16 cellular contexts compared by ENCODE assay signal in genomic region chr13:33183431-33184130, GRCh38.
DNase-seq lines count a peak whose midpoint lies in the region; ATAC-seq and TF ChIP-seq lines count a peak whose summit lies in the region.
"Had no signal": no experiment of that assay in that cellular context is flagged by ENCODE, and none has a peak within 500 bp of the region (broad histone marks: within the 10 kb centered on the region; RNA-seq: fewer than 3 reads in every experiment).

No MANE protein-coding gene starts in this region.

- peak overlapping the region; percentile 25 for H3K4me2 ChIP-seq in osteoblast (ENCODE audit: insufficient read depth, low read length)

- H2AFZ ChIP-seq in osteoblast (ENCODE audit: low read length) = no peak overlapping the region

- in situ Hi-C loops in GM13977 (cut with MboI; ENCODE audit: low pct_unique_long_range_greater_than_20kb, low sequenced_read_pairs, unreplicated experiment) = no loop called here

- DNase-seq in AG10803 (ENCODE audit: low read depth) = peak; percentile 81
- no peak for DNase-seq in dorsolateral prefrontal cortex
- peak; percentile 53 for DNase-seq in osteoblast (ENCODE audit: insufficient read length, low spot score, missing footprints)
- DNase-seq in GM13977 (ENCODE audit: low spot score) = no peak
- DNase-seq: activated gamma-delta T cell treated with Interleukin-2 at 50 U/mL for 16 hours, mammary epithelial cell, NCI-H1417, NCI-H510A treated with DMSO at 0.1 percent for 48 hours, ovary, Peyer's patch, upper lobe of right lung had no signal

- ATAC-seq in HG03442 (IDR thresholded peaks at IDR 0.05; ENCODE audit: unreplicated experiment) = peak; percentile 4
- ATAC-seq in GM19351 (IDR thresholded peaks at IDR 0.05; ENCODE audit: unreplicated experiment) = no peak
- no peak for ATAC-seq in HG03457 (IDR thresholded peaks at IDR 0.05; ENCODE audit: unreplicated experiment)
- ATAC-seq in HG03139 (IDR thresholded peaks at IDR 0.05; ENCODE audit: unreplicated experiment) = no peak
- ATAC-seq: upper lobe of right lung had no signal

- H3K9me3 ChIP-seq in osteoblast (ENCODE audit: low read depth, low read length) = no peaks in the 10 kb centered on the region
- H3K9me3 ChIP-seq: ovary, Peyer's patch, upper lobe of right lung had no signal

- H3K27me3 ChIP-seq in dorsolateral prefrontal cortex (no peaks in the 10 kb centered on the region), osteoblast (ENCODE audit: insufficient read depth, low read length) (no peaks in the 10 kb centered on the region)
- H3K27me3 ChIP-seq: cardiac muscle cell, ovary, Peyer's patch, upper lobe of right lung had no signal

- H4K20me1 ChIP-seq in osteoblast (ENCODE audit: insufficient read depth, low read length) = no peaks in the 10 kb centered on the region

- H3K27ac ChIP-seq in dorsolateral prefrontal cortex (peak overlapping the region in 48 of 59 donors; percentile 4 to 78 (median 44)), osteoblast (ENCODE audit: low read depth, low read length) (peak overlapping the region; percentile 100)
- H3K27ac ChIP-seq: cardiac muscle cell, ovary, upper lobe of right lung had no signal

- TF ChIP-seq CTCF in AG10803 (conservative IDR thresholded peaks at IDR 0.05; ENCODE audit: low read length) = no peak
- no peak for TF ChIP-seq CTCF in dorsolateral prefrontal cortex (IDR thresholded peaks at IDR 0.05 in 54 of 56, conservative IDR thresholded peaks at IDR 0.05 in 2 of 56; ENCODE audit: low read depth in 1 of 56, partially characterized antibody in 56 of 56)
- TF ChIP-seq CTCF in osteoblast (IDR thresholded peaks at IDR 0.05; ENCODE audit: extremely low read depth, low read depth, low read length) = no peak
- no peak for TF ChIP-seq CTCF in GM13977 (IDR thresholded peaks at IDR 0.05; ENCODE audit: extremely low read depth, insufficient read depth, missing control alignments)

- H3K4me3 ChIP-seq in AG10803 (ENCODE audit: low read length) = no peak overlapping the region
- no peak overlapping the region for H3K4me3 ChIP-seq in dorsolateral prefrontal cortex
- H3K4me3 ChIP-seq in osteoblast (ENCODE audit: insufficient read depth, low read length) = no peak overlapping the region
- H3K4me3 ChIP-seq: cardiac muscle cell, ovary, Peyer's patch, upper lobe of right lung had no signal

- peaks cover 79% of the 10 kb centered on the region for H3K79me2 ChIP-seq in osteoblast (ENCODE audit: insufficient read depth, low read length)

- intact Hi-C loops in dorsolateral prefrontal cortex (cut with DNase I) = no loop called here

- H3K4me1 ChIP-seq in osteoblast (ENCODE audit: insufficient read depth, low read length) = peaks cover 58% of the 10 kb centered on the region

- peaks cover 16% of the 10 kb centered on the region for H3K36me3 ChIP-seq in osteoblast (ENCODE audit: insufficient read depth, low read length)
- H3K36me3 ChIP-seq: cardiac muscle cell, ovary, Peyer's patch, upper lobe of right lung had no signal

Comparison
In these comparisons a context has a peak if more than half of its experiments do, and no peak if none do; other contexts are left out.
1. DNase-seq: peak in AG10803 (single experiment) and osteoblast (single experiment); none in dorsolateral prefrontal cortex (0 of 10) and GM13977 (single experiment).